ENCODE assay signal across 17 cellular contexts in the genomic region with DNA sequence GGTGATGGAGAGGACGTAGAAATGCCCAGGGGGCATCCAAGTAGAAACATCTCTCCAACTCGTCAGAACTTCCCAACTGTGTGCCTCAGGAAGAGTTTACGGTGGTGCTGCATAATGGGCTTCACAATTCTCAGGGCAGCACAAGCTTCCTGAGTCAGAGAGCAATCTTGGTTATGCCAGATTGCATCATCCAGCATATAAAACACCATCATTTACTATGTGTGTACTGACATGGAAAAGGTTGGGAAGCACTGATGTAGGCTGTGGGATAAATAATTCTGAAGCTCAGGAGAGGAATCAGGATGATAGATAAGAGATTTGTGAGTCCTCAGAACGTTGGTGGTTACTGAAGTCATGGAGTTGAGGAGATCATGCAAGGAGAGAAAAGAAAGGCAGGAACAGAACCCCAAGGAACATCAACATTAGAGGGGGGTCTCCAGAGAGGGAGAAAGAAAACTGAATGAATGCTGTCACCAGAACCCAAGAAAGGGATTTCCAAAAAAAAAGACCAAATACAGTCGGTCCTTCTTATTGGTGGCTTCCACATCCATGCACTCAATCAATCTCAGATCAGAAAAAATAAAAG. TPM values are rescaled to one million over a fixed set of nuclear protein-coding genes. Genes with fewer than 3 reads are reported as not detected.
DNase-seq lines count a peak whose midpoint lies in the region; ATAC-seq, FAIRE-seq and TF ChIP-seq lines count a peak whose summit lies in the region.
"Had no signal": no experiment of that assay in that cellular context is flagged by ENCODE, and none has a peak within 500 bp of the region (broad histone marks: within the 10 kb centered on the region; RNA-seq: fewer than 3 reads in every experiment).

No MANE protein-coding gene starts in this region.

- H3K27me3 ChIP-seq in astrocyte (ENCODE audit: insufficient read depth, low read length) (no peaks in the 10 kb centered on the region), foreskin keratinocyte (no peaks in the 10 kb centered on the region)
- H3K27me3 ChIP-seq: dorsolateral prefrontal cortex, right atrium auricular region had no signal

- peaks cover under 1% of the 10 kb centered on the region for H4K20me1 ChIP-seq in astrocyte (ENCODE audit: insufficient read depth, low read length)

- no peak for FAIRE-seq in astrocyte (lab: Jason Lieb, UNC)

- H3K4me1 ChIP-seq in HEK293 (ENCODE audit: control insufficient read depth, insufficient read depth, low read length) (peaks cover 10% of the 10 kb centered on the region), astrocyte (ENCODE audit: insufficient read depth, low read length) (peaks cover 9% of the 10 kb centered on the region), foreskin keratinocyte (no peaks in the 10 kb centered on the region)

- H3K4me3 ChIP-seq in AG10803 (ENCODE audit: low read length) = no peak overlapping the region
- H3K4me3 ChIP-seq in HEK293 (ENCODE audit: low read depth, low read length) = no peak overlapping the region
- no peak overlapping the region for H3K4me3 ChIP-seq in astrocyte (ENCODE audit: insufficient read depth, low read depth, low read length)
- H3K4me3 ChIP-seq: dorsolateral prefrontal cortex, right atrium auricular region had no signal

- CTCF ChIA-PET in HEK293 (lab: Yijun Ruan, JAX) = interaction anchor here (0.6 to 0.7 kb wide), 3 partner anchors 55 to 236 kb away, joined by 3 read pairs; no protein-coding TSS in a partner anchor

- H3K9me3 Mint-ChIP-seq in astrocyte (ENCODE audit: unreplicated experiment) = no peaks in the 10 kb centered on the region
- H3K9me3 Mint-ChIP-seq in CD14-positive monocyte = no peaks in the 10 kb centered on the region
- H3K9me3 Mint-ChIP-seq: activated B cell treated with CpG ODN at 0.5 μM for 24 hours; CD8-positive, alpha-beta T cell; naive thymus-derived CD8-positive, alpha-beta T cell had no signal

- H3K9me3 ChIP-seq in HEK293 (ENCODE audit: control insufficient read depth, insufficient read depth, low read depth, low read length) (no peaks in the 10 kb centered on the region), astrocyte (ENCODE audit: insufficient read depth, low read depth, low read length) (no peaks in the 10 kb centered on the region)
- H3K9me3 ChIP-seq: right atrium auricular region had no signal

- DNase-seq in AG10803 (ENCODE audit: low read depth) (peak; percentile 87), astrocyte (ENCODE audit: low read depth) (peak; percentile 60), foreskin keratinocyte (peak; percentile 31 to 73), CD14-positive monocyte (ENCODE audit: low spot score) (no peak), CD1c-positive myeloid dendritic cell (ENCODE audit: extremely low spot score) (no peak), NCI-H2029 treated with DMSO at 0.1 percent for 48 hours (lab: John Stamatoyannopoulos, UW) (no peak)
- DNase-seq in activated CD8-positive, alpha-beta memory T cell treated with anti-CD3 and anti-CD28 coated beads for 24 hours = no peak
- DNase-seq: activated B cell treated with CpG ODN at 0.5 μM for 24 hours; activated T-cell treated with anti-CD3 and anti-CD28 coated beads, Interleukin-2, amount 50 U/mL, for 1 hour; CD8-positive, alpha-beta T cell; dorsolateral prefrontal cortex; Karpas-422; naive thymus-derived CD8-positive, alpha-beta T cell; stimulated activated naive CD4-positive, alpha-beta T cell treated with Interleukin-2 at 50 U/mL for 16 hours had no signal

- no peak for TF ChIP-seq CTCF in AG10803 (conservative IDR thresholded peaks at IDR 0.05; ENCODE audit: low read length)
- TF ChIP-seq CTCF in HEK293 (tag by site-specific recombination; IDR thresholded peaks at IDR 0.05) = no peak
- no peak for TF ChIP-seq CTCF in astrocyte (IDR thresholded peaks at IDR 0.05; ENCODE audit: insufficient read depth, low read depth, low read length)
- TF ChIP-seq CTCF in foreskin keratinocyte (conservative IDR thresholded peaks at IDR 0.05) = no peak
- no peak for TF ChIP-seq CTCF in CD14-positive monocyte (IDR thresholded peaks at IDR 0.05)

- intact Hi-C loops in CD14-positive monocyte (cut with micrococcal nuclease) = loop anchor here in 1 of 2 donors (10.0 kb wide), 1 partner anchor 198 kb away; no protein-coding TSS in a partner anchor

- no peak overlapping the region for H2AFZ ChIP-seq in astrocyte (ENCODE audit: low read depth, low read length)

- no peak overlapping the region for H3K4me2 ChIP-seq in astrocyte (ENCODE audit: low read length)

- H3K27me3 Mint-ChIP-seq in astrocyte (ENCODE audit: low read depth, unreplicated experiment) (peaks cover 5% of the 10 kb centered on the region), CD14-positive monocyte (ENCODE audit: low read depth in 3 of 3) (peaks cover 0 to 2% (median 0%) of the 10 kb centered on the region in 3 donors)
- H3K27me3 Mint-ChIP-seq: activated B cell treated with CpG ODN at 0.5 μM for 24 hours; naive thymus-derived CD8-positive, alpha-beta T cell had no signal

- H3K4me1 Mint-ChIP-seq in astrocyte (ENCODE audit: low read depth, unreplicated experiment) (peaks cover 9% of the 10 kb centered on the region), CD14-positive monocyte (peaks cover 14% of the 10 kb centered on the region)

- H3K27ac ChIP-seq in HEK293 (ENCODE audit: extremely low read depth, low read depth, low read length) = no peak overlapping the region; the same call in 1 of the 2 replicates
- H3K27ac ChIP-seq in astrocyte (ENCODE audit: low read depth, low read length) = no peak overlapping the region
- H3K27ac ChIP-seq in foreskin keratinocyte = no peak overlapping the region
- H3K27ac ChIP-seq: dorsolateral prefrontal cortex, right atrium auricular region had no signal

- no peak overlapping the region for H3K4me3 Mint-ChIP-seq in astrocyte (ENCODE audit: unreplicated experiment)
- H3K4me3 Mint-ChIP-seq in CD14-positive monocyte = no peak overlapping the region
- H3K4me3 Mint-ChIP-seq: activated B cell treated with CpG ODN at 0.5 μM for 24 hours; CD8-positive, alpha-beta T cell; naive thymus-derived CD8-positive, alpha-beta T cell had no signal

- H3K36me3 Mint-ChIP-seq in astrocyte (ENCODE audit: low read depth, unreplicated experiment) (no peaks in the 10 kb centered on the region), CD14-positive monocyte (peaks cover 0 to 2% of the 10 kb centered on the region in 2 donors)
- H3K36me3 Mint-ChIP-seq: naive thymus-derived CD8-positive, alpha-beta T cell had no signal

- H3K27ac Mint-ChIP-seq in astrocyte (ENCODE audit: unreplicated experiment) (peak overlapping the region; percentile 97), CD14-positive monocyte (peak overlapping the region in 1 of 7 donors; percentile 46)
- H3K27ac Mint-ChIP-seq: activated B cell treated with CpG ODN at 0.5 μM for 24 hours; CD8-positive, alpha-beta T cell had no signal

- no peak overlapping the region for H3K9ac ChIP-seq in astrocyte (ENCODE audit: low read length)

- no peaks in the 10 kb centered on the region for H3K79me2 ChIP-seq in astrocyte (ENCODE audit: insufficient read depth, low read length)

- POLR2A ChIA-PET in HEK293 (lab: Yijun Ruan, JAX) = no interaction called here

- ATAC-seq in foreskin keratinocyte = no peak
- ATAC-seq: CD8-positive, alpha-beta T cell; naive thymus-derived CD8-positive, alpha-beta T cell; SK-N-SH treated with all-trans-retinoic acid at 6 μM for 48 hours had no signal

- H3K36me3 ChIP-seq in HEK293 (ENCODE audit: control insufficient read depth in 2 of 2, insufficient read depth in 1 of 2, low read length in 2 of 2) (no peaks in the 10 kb centered on the region), astrocyte (ENCODE audit: insufficient read depth, low read length) (peaks cover 3% of the 10 kb centered on the region)
- H3K36me3 ChIP-seq: right atrium auricular region had no signal

TF ChIP-seq in HEK293, 187 proteins besides CTCF, POLR2A, EP300 and RAD21 (continues in another document):
- TF ChIP-seq ZNF449 (tag by site-specific recombination; IDR thresholded peaks at IDR 0.05) (no peak; the same call in 1 of the 2 replicates), ZBTB21 (tag by site-specific recombination; IDR thresholded peaks at IDR 0.05) (peak; percentile 18; the same call in 1 of the 2 replicates), ZNF19 (tag by site-specific recombination; IDR thresholded peaks at IDR 0.05; ENCODE audit: low read depth) (no peak), ZNF366 (tag by site-specific recombination; conservative IDR thresholded peaks at IDR 0.05) (0 out of 2 replicates have a peak, but pooled peaks have one; percentile 45), ZNF324 (tag by site-specific recombination; IDR thresholded peaks at IDR 0.05) (0 out of 2 replicates have a peak, but pooled peaks have one; percentile 57), ZNF600 (tag by site-specific recombination; IDR thresholded peaks at IDR 0.05) (peak; percentile 89), ZNF658 (tag by site-specific recombination; IDR thresholded peaks at IDR 0.05) (no peak)
- TF ChIP-seq, protein P1, sequence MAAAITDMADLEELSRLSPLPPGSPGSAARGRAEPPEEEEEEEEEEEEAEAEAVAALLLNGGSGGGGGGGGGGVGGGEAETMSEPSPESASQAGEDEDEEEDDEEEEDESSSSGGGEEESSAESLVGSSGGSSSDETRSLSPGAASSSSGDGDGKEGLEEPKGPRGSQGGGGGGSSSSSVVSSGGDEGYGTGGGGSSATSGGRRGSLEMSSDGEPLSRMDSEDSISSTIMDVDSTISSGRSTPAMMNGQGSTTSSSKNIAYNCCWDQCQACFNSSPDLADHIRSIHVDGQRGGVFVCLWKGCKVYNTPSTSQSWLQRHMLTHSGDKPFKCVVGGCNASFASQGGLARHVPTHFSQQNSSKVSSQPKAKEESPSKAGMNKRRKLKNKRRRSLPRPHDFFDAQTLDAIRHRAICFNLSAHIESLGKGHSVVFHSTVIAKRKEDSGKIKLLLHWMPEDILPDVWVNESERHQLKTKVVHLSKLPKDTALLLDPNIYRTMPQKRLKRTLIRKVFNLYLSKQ (tag by site-specific recombination; IDR thresholded peaks at IDR 0.05; ENCODE audit: borderline replicate concordance) = no peak

RNA-seq across cellular contexts. Expression of gene NCKAP5L, which starts 4.7 kb away (rescaled TPM):
- total RNA-seq in astrocyte (59.5 and 60.4 TPM in 2 replicates), foreskin keratinocyte (15.7 and 16.2 TPM in 2 replicates)
- polyA plus RNA-seq in foreskin keratinocyte (8.8 and 9.1 TPM in 2 replicates), CD14-positive monocyte (1 to 10 TPM; 3.7 to 6.8 TPM)

RNA-seq across cellular contexts. Expression of gene BCDIN3D, which starts 10.0 kb away (rescaled TPM):
- total RNA-seq in astrocyte (3.1 and 3.7 TPM in 2 replicates), foreskin keratinocyte (2.9 and 3.0 TPM in 2 replicates)
- polyA plus RNA-seq in foreskin keratinocyte (2.4 and 2.8 TPM in 2 replicates), CD14-positive monocyte (1 to 10 TPM in 1 of 2 donors, under 1 TPM in 1; 0.71 to 1.2 TPM)

Comparison
In these comparisons a context has a peak if more than half of its experiments do, and no peak if none do; other contexts are left out.
1. DNase-seq: peak in AG10803 (single experiment), astrocyte (single experiment) and foreskin keratinocyte (2 of 2); none in CD14-positive monocyte (single experiment), CD1c-positive myeloid dendritic cell (single experiment), NCI-H2029 treated with DMSO at 0.1 percent for 48 hours (single experiment) and activated CD8-positive, alpha-beta memory T cell treated with anti-CD3 and anti-CD28 coated beads for 24 hours (single experiment).